16 cellular contexts compared by ENCODE assay signal in genomic region chr6:125174626-125175025, GRCh38. TPM values are rescaled to one million over a fixed set of nuclear protein-coding genes. Genes with fewer than 3 reads are reported as not detected.
"Had no signal": no experiment of that assay in that cellular context is flagged by ENCODE, and none has a peak within 500 bp of the region (broad histone marks: within the 10 kb centered on the region; RNA-seq: fewer than 3 reads in every experiment).

No MANE protein-coding gene starts in this region.

- H3K27me3 ChIP-seq: body of pancreas, gastrocnemius medialis, tibial artery had no signal

- H3K36me3 ChIP-seq: gastrocnemius medialis, tibial artery had no signal

- ATAC-seq: activated CD4-positive, CD25-positive, alpha-beta regulatory T cell treated with anti-CD3 and anti-CD28 coated beads, Interleukin-2, amount 50 U/mL, for 24 hours; activated CD8-positive, alpha-beta T cell treated with anti-CD3 and anti-CD28 coated beads, Interleukin-2, amount 10 ng/mL, durations not matched to agents 7 days and 5 days; body of pancreas; gastrocnemius medialis; stimulated activated naive CD8-positive, alpha-beta T cell treated with anti-CD3 and anti-CD28 coated beads, Interleukin-15, Interleukin-2, amounts not matched to agents 100 U/mL and 50 U/mL, for 24 hours had no signal

- H3K27ac ChIP-seq: body of pancreas, coronary artery, tibial artery had no signal

- DNase-seq: activated CD4-positive, alpha-beta T cell treated with anti-CD3 and anti-CD28 coated beads, Interleukin-2, amount 10 ng/mL, durations not matched to agents 7 days and 5 days; activated CD8-positive, alpha-beta T cell treated with anti-CD3 and anti-CD28 coated beads, Interleukin-2, amount 10 ng/mL, durations not matched to agents 7 days and 5 days; activated naive CD4-positive, alpha-beta T cell treated with anti-CD3 and anti-CD28 coated beads for 36 hours; activated T-cell treated with anti-CD3 and anti-CD28 coated beads, Interleukin-2, amount 50 U/mL, for 24 hours; body of pancreas; erythroblast; gastrocnemius medialis; posterior cingulate gyrus; stimulated activated naive CD8-positive, alpha-beta T cell treated with anti-CD3 and anti-CD28 coated beads, Interleukin-15, Interleukin-2, amounts not matched to agents 100 U/mL and 50 U/mL, for 24 hours; substantia nigra; T1000; tibial artery had no signal

- H3K9me3 ChIP-seq: body of pancreas, gastrocnemius medialis, tibial artery had no signal

- H3K4me3 ChIP-seq: body of pancreas, coronary artery, gastrocnemius medialis, lung, tibial artery had no signal

RNA-seq across cellular contexts. Expression of gene TPD52L1, which starts 21.1 kb away (rescaled TPM):
- total RNA-seq: activated CD4-positive, alpha-beta T cell treated with anti-CD3 and anti-CD28 coated beads, Interleukin-2, amount 10 ng/mL, durations not matched to agents 7 days and 5 days; activated CD8-positive, alpha-beta T cell treated with anti-CD3 and anti-CD28 coated beads, Interleukin-2, amount 10 ng/mL, durations not matched to agents 7 days and 5 days; T-helper 1 cell treated with Interleukin-12 subunit alpha and Interleukin-12 subunit beta and Interleukin-4 antibody, amounts not matched to agents 30 ng/mL and 1 ng/mL, for 36 hours had no signal
